ENCODE assay signal across 8 cellular contexts in genomic region chr9:91033802-91034201, GRCh38.
A peak's percentile ranks its signal among the peaks of the same experiment; 100 is the strongest.
DNase-seq lines count a peak whose midpoint lies in the region; ATAC-seq and TF ChIP-seq lines count a peak whose summit lies in the region.

No MANE protein-coding gene starts in this region.

- no peak overlapping the region for H3K27ac ChIP-seq in A673 (ENCODE audit: low read depth, low read length, poor library complexity, severe bottlenecking)
- no peak overlapping the region for H3K27ac ChIP-seq in esophagus squamous epithelium

- intact Hi-C loops in A673 (cut with micrococcal nuclease; ENCODE audit: unreplicated experiment) = loop anchor here (10.0 kb wide), 1 partner anchor 651 kb away; no protein-coding TSS in a partner anchor
- intact Hi-C loops in esophagus squamous epithelium (cut with DNase I) = loop anchor here (10.0 kb wide), 1 partner anchor 401 kb away; no protein-coding TSS in a partner anchor

- H3K27me3 Mint-ChIP-seq in activated CD8-positive, alpha-beta T cell treated with anti-CD3 and anti-CD28 coated beads, Interleukin-2, amount 10 ng/mL, durations not matched to agents 7 days and 5 days (ENCODE audit: low read depth) = peaks cover 7% of the 10 kb centered on the region

- no peaks in the 10 kb centered on the region for H3K36me3 ChIP-seq in A673 (ENCODE audit: insufficient read depth, low read length, poor library complexity, severe bottlenecking)
- no peaks in the 10 kb centered on the region for H3K36me3 ChIP-seq in esophagus squamous epithelium

- CTCF ChIA-PET in A673 (lab: Charles Lee) = no interaction called here
- CTCF ChIA-PET in activated CD8-positive, alpha-beta T cell treated with anti-CD3 and anti-CD28 coated beads, Interleukin-2, amount 10 ng/mL, durations not matched to agents 7 days and 5 days (lab: Charles Lee) = interaction anchor here (0.6 to 7.1 kb wide), 16 partner anchors 10 to 700 kb away, joined by 3 to 80 read pairs (median 4); partner anchors contain the start of gene NFIL3

- H3K9me3 Mint-ChIP-seq in activated CD8-positive, alpha-beta T cell treated with anti-CD3 and anti-CD28 coated beads, Interleukin-2, amount 10 ng/mL, durations not matched to agents 7 days and 5 days (ENCODE audit: insufficient read depth) = no peaks in the 10 kb centered on the region

- no peaks in the 10 kb centered on the region for H3K4me1 ChIP-seq in A673 (ENCODE audit: insufficient read depth, low read length, poor library complexity, severe bottlenecking)
- H3K4me1 ChIP-seq in esophagus squamous epithelium = peaks cover 14 to 36% (median 19%) of the 10 kb centered on the region in 3 donors

- no peak for ATAC-seq in activated CD8-positive, alpha-beta T cell treated with anti-CD3 and anti-CD28 coated beads, Interleukin-2, amount 10 ng/mL, durations not matched to agents 7 days and 5 days
- no peak for ATAC-seq in GM18520 (IDR thresholded peaks at IDR 0.05; ENCODE audit: unreplicated experiment)
- ATAC-seq in HG03139 (IDR thresholded peaks at IDR 0.05; ENCODE audit: unreplicated experiment) = no peak

- H3K9me3 ChIP-seq in A673 (ENCODE audit: low read depth, low read length, poor library complexity, severe bottlenecking) = no peaks in the 10 kb centered on the region
- no peaks in the 10 kb centered on the region for H3K9me3 ChIP-seq in esophagus squamous epithelium

- 79% methylated on average over 3 of the region's 3 CpGs; no CpG with 5 or more reads in 1 of the 2 donors for WGBS in esophagus squamous epithelium, 2 donors

- H3K27me3 ChIP-seq in A673 (replicated peaks; ENCODE audit: insufficient read depth, low read depth, low read length, poor library complexity) = no peaks in the 10 kb centered on the region
- no peaks in the 10 kb centered on the region for H3K27me3 ChIP-seq in esophagus squamous epithelium

- no peak overlapping the region for H3K4me3 Mint-ChIP-seq in activated CD8-positive, alpha-beta T cell treated with anti-CD3 and anti-CD28 coated beads, Interleukin-2, amount 10 ng/mL, durations not matched to agents 7 days and 5 days

- H3K4me3 ChIP-seq in A673 (ENCODE audit: low read depth, low read length, poor library complexity, severe bottlenecking) (no peak overlapping the region), esophagus squamous epithelium (no peak overlapping the region)

- no peak for TF ChIP-seq POLR2A in esophagus squamous epithelium (IDR thresholded peaks at IDR 0.05)

- DNase-seq in A673 (ENCODE audit: low spot score) (peak; percentile 28), HuH-7 (ENCODE audit: low spot score) (peak; percentile 26), esophagus squamous epithelium (lab: John Stamatoyannopoulos, UW) (no peak), glomerular visceral epithelial cell (ENCODE audit: extremely low spot score) (no peak)
- peak; percentile 78 for DNase-seq in activated CD8-positive, alpha-beta T cell treated with anti-CD3 and anti-CD28 coated beads, Interleukin-2, amount 10 ng/mL, durations not matched to agents 7 days and 5 days
- DNase-seq in stimulated activated CD4-positive, alpha-beta T cell treated with anti-CD3 and anti-CD28 coated beads, Interleukin-4, amount 100 ng/mL, for 48 hours (ENCODE audit: low read depth in 2 of 2) = peak; percentile 74 to 82

- peak; percentile 63 for TF ChIP-seq CTCF in A673 (conservative IDR thresholded peaks at IDR 0.05; ENCODE audit: low read depth, low read length)
- peak in 4 of 6 experiments; percentile 17 to 54 (median 40) for TF ChIP-seq CTCF in esophagus squamous epithelium (IDR thresholded peaks at IDR 0.05)

- H3K4me1 Mint-ChIP-seq in activated CD8-positive, alpha-beta T cell treated with anti-CD3 and anti-CD28 coated beads, Interleukin-2, amount 10 ng/mL, durations not matched to agents 7 days and 5 days (ENCODE audit: low read depth) = peaks cover 42% of the 10 kb centered on the region

- no TSS peak for BruUV-seq in A673 (replicated peaks; lab: Mats Ljungman, UMichigan)

- POLR2A ChIA-PET in A673 (lab: Charles Lee; ENCODE audit: low non-redundant PET) = no interaction called here
- POLR2A ChIA-PET in activated CD8-positive, alpha-beta T cell treated with anti-CD3 and anti-CD28 coated beads, Interleukin-2, amount 10 ng/mL, durations not matched to agents 7 days and 5 days (lab: Charles Lee) = no interaction called here

- H3K36me3 Mint-ChIP-seq in activated CD8-positive, alpha-beta T cell treated with anti-CD3 and anti-CD28 coated beads, Interleukin-2, amount 10 ng/mL, durations not matched to agents 7 days and 5 days (ENCODE audit: low read depth) = no peaks in the 10 kb centered on the region

- H3K27ac Mint-ChIP-seq in activated CD8-positive, alpha-beta T cell treated with anti-CD3 and anti-CD28 coated beads, Interleukin-2, amount 10 ng/mL, durations not matched to agents 7 days and 5 days = no peak overlapping the region

Comparison
In these comparisons a context has a peak if more than half of its experiments do, and no peak if none do; other contexts are left out.
1. DNase-seq: peak in A673 (single experiment), HuH-7 (single experiment), activated CD8-positive, alpha-beta T cell treated with anti-CD3 and anti-CD28 coated beads, Interleukin-2, amount 10 ng/mL, durations not matched to agents 7 days and 5 days (single experiment) and stimulated activated CD4-positive, alpha-beta T cell treated with anti-CD3 and anti-CD28 coated beads, Interleukin-4, amount 100 ng/mL, for 48 hours (2 of 2); none in esophagus squamous epithelium (single experiment) and glomerular visceral epithelial cell (single experiment).